Comparison of ENCODE assay signal across 8 cellular contexts in genomic region chr9:97696823-97697601, GRCh38. TPM values are rescaled to one million over a fixed set of nuclear protein-coding genes. Genes with fewer than 3 reads are reported as not detected.
A peak's percentile ranks its signal among the peaks of the same experiment; 100 is the strongest.
DNase-seq lines count a peak whose midpoint lies in the region; ATAC-seq and TF ChIP-seq lines count a peak whose summit lies in the region.

XPA (minus strand) TSS chr9:97697340; CDS start chr9:97697292, 48 bp downstream.

- H3K36me3 ChIP-seq in osteoblast (ENCODE audit: insufficient read depth, low read length) = no peaks in the 10 kb centered on the region
- H3K36me3 ChIP-seq in testis (ENCODE audit: low read depth, missing control alignments) = no peaks in the 10 kb centered on the region

- H3K27me3 ChIP-seq in osteoblast (ENCODE audit: insufficient read depth, low read length) = peaks cover 4% of the 10 kb centered on the region
- H3K27me3 ChIP-seq in testis = no peaks in the 10 kb centered on the region

- CTCF ChIA-PET in GM10248 (lab: Yijun Ruan, JAX) = interaction anchor here (0.7 to 2.0 kb wide), 9 partner anchors 8 to 1079 kb away, joined by 3 to 10 read pairs (median 3); no protein-coding TSS in a partner anchor

- peak within 1 kb of the TSS; percentile 94 to 98 for H3K27ac Mint-ChIP-seq in activated naive CD4-positive, alpha-beta T cell treated with anti-CD3 and anti-CD28 coated beads, Interleukin-2, amount 50 U/mL, for 72 hours
- H3K27ac Mint-ChIP-seq in glutamatergic neuron (ENCODE audit: unreplicated experiment) = peak within 1 kb of the TSS; percentile 84

- H3K4me2 ChIP-seq in osteoblast (ENCODE audit: insufficient read depth, low read length) = peak within 1 kb of the TSS; percentile 78

- peaks cover 15 to 17% of the 10 kb centered on the region in 2 donors for H3K36me3 Mint-ChIP-seq in activated naive CD4-positive, alpha-beta T cell treated with anti-CD3 and anti-CD28 coated beads, Interleukin-2, amount 50 U/mL, for 72 hours
- H3K36me3 Mint-ChIP-seq in glutamatergic neuron (ENCODE audit: unreplicated experiment) = no peaks in the 10 kb centered on the region

- H3K27me3 Mint-ChIP-seq in glutamatergic neuron (ENCODE audit: unreplicated experiment) = peaks cover 6% of the 10 kb centered on the region

- H3K27ac ChIP-seq in osteoblast (ENCODE audit: low read depth, low read length) = peak within 1 kb of the TSS; percentile 76
- peak within 1 kb of the TSS; percentile 86 to 93 for H3K27ac ChIP-seq in testis

- H3K4me1 ChIP-seq in osteoblast (ENCODE audit: insufficient read depth, low read length) (peaks cover 16% of the 10 kb centered on the region), testis (peaks cover 13% of the 10 kb centered on the region)

- H3K4me3 ChIP-seq in osteoblast (ENCODE audit: insufficient read depth, low read length) = peak within 1 kb of the TSS; percentile 88
- H3K4me3 ChIP-seq in testis = peak within 1 kb of the TSS; percentile 69 to 81

- DNase-seq in GM10248 (ENCODE audit: extremely low spot score) (peak; percentile 99), NCI-H1092 (lab: John Stamatoyannopoulos, UW) (peak; percentile 95), SKM-1 (lab: John Stamatoyannopoulos, UW; ENCODE audit: unreplicated experiment) (peak; percentile 33), glutamatergic neuron (peak; percentile 100), osteoblast (ENCODE audit: insufficient read length, low spot score, missing footprints) (peak; percentile 98), testis (peak; percentile 96)
- peak; percentile 97 to 99 for DNase-seq in activated naive CD4-positive, alpha-beta T cell treated with anti-CD3 and anti-CD28 coated beads, Interleukin-2, amount 50 U/mL, for 72 hours (ENCODE audit: low spot score in 2 of 2)

- 0 to 1% methylated on average over 6 to 56 of the region's 80 CpGs for WGBS in testis, 2 donors

- H4K20me1 ChIP-seq in osteoblast (ENCODE audit: insufficient read depth, low read length) = peaks cover 12% of the 10 kb centered on the region

- H3K9me3 Mint-ChIP-seq in activated naive CD4-positive, alpha-beta T cell treated with anti-CD3 and anti-CD28 coated beads, Interleukin-2, amount 50 U/mL, for 72 hours = no peaks in the 10 kb centered on the region
- H3K9me3 Mint-ChIP-seq in glutamatergic neuron (ENCODE audit: unreplicated experiment) = peaks cover 6% of the 10 kb centered on the region

- H3K4me3 Mint-ChIP-seq in glutamatergic neuron (ENCODE audit: unreplicated experiment) = peak within 1 kb of the TSS; percentile 94

- ATAC-seq in HG02588 (IDR thresholded peaks at IDR 0.05; ENCODE audit: unreplicated experiment) = peak; percentile 88
- ATAC-seq in activated naive CD4-positive, alpha-beta T cell treated with anti-CD3 and anti-CD28 coated beads, Interleukin-2, amount 50 U/mL, for 72 hours = peak; percentile 93 to 94

- H3K4me1 Mint-ChIP-seq in glutamatergic neuron (ENCODE audit: low read depth, unreplicated experiment) = peaks cover 12% of the 10 kb centered on the region

- peak; percentile 49 for TF ChIP-seq POLR2A in testis (IDR thresholded peaks at IDR 0.05)

- no peaks in the 10 kb centered on the region for H3K9me3 ChIP-seq in osteoblast (ENCODE audit: low read depth, low read length)
- no peaks in the 10 kb centered on the region for H3K9me3 ChIP-seq in testis

- peaks cover 39% of the 10 kb centered on the region for H3K79me2 ChIP-seq in osteoblast (ENCODE audit: insufficient read depth, low read length)

- intact Hi-C loops in testis (cut with DNase I; ENCODE audit: low total_unique reads) = loop anchor here (10.0 kb wide), 1 partner anchor 62 kb away; the partner anchor contains the start of genes NCBP1 and TSTD2

- TF ChIP-seq CTCF in GM10248 (IDR thresholded peaks at IDR 0.05; ENCODE audit: control extremely low read depth, extremely low read depth, low read depth, missing control alignments) (no peak), glutamatergic neuron (IDR thresholded peaks at IDR 0.05; ENCODE audit: partially characterized antibody, unreplicated experiment) (no peak), osteoblast (IDR thresholded peaks at IDR 0.05; ENCODE audit: extremely low read depth, low read depth, low read length) (no peak), testis (IDR thresholded peaks at IDR 0.05) (no peak)

- POLR2A ChIA-PET in GM10248 (lab: Yijun Ruan, JAX) = interaction anchor here (0.6 to 1.2 kb wide), 2 partner anchors 9 to 196 kb away, joined by 3 to 10 read pairs; no protein-coding TSS in a partner anchor

- H2AFZ ChIP-seq in osteoblast (ENCODE audit: low read length) = peak within 1 kb of the TSS; percentile 89

RNA-seq across cellular contexts. Expression of gene XPA, which starts in this region (rescaled TPM):
- 1 to 10 TPM; 7.7 to 8.4 TPM for total RNA-seq in activated naive CD4-positive, alpha-beta T cell treated with anti-CD3 and anti-CD28 coated beads, Interleukin-2, amount 50 U/mL, for 72 hours
- total RNA-seq in glutamatergic neuron (ENCODE audit: unreplicated experiment) = 12.3 TPM
- total RNA-seq in osteoblast = 8.7 and 10.3 TPM in 2 replicates
- 10 to 100 TPM; 10.6 TPM for total RNA-seq in testis
- 7.3 TPM for polyA plus RNA-seq in testis (ENCODE audit: insufficient read depth, low read depth, low replicate concordance)

Comparison
In these comparisons a context has a peak if more than half of its experiments do, and no peak if none do; other contexts are left out.
1. Peak in every context shown above with its lines: DNase-seq, ATAC-seq, H3K4me3 ChIP-seq and H3K27ac ChIP-seq.
2. DNase-seq: peak in every context shown above with its lines; median percentile 100 in glutamatergic neuron; 99 in GM10248; 98 in activated naive CD4-positive, alpha-beta T cell treated with anti-CD3 and anti-CD28 coated beads, Interleukin-2, amount 50 U/mL, for 72 hours; 98 in osteoblast; 96 in testis; 95 in NCI-H1092; 33 in SKM-1.